9 cellular contexts compared by ENCODE assay signal in genomic region chr9:215631-216155, GRCh38. TPM values are rescaled to one million over a fixed set of nuclear protein-coding genes. Genes with fewer than 3 reads are reported as not detected.
DNase-seq lines count a peak whose midpoint lies in the region; ATAC-seq and TF ChIP-seq lines count a peak whose summit lies in the region.
"Had no signal": no experiment of that assay in that cellular context is flagged by ENCODE, and none has a peak within 500 bp of the region (broad histone marks: within the 10 kb centered on the region; RNA-seq: fewer than 3 reads in every experiment).

No MANE protein-coding gene starts in this region.

- no peak overlapping the region for H2AK5ac ChIP-seq in H9 (ENCODE audit: insufficient read length, low read length)

- H3K4me2 ChIP-seq in H9 (ENCODE audit: insufficient read depth, insufficient read length, low read length): peak overlapping the region; percentile 57

- H3K14ac ChIP-seq in H9 (ENCODE audit: insufficient read depth, low read length): no peak overlapping the region

- no peak overlapping the region for H3K18ac ChIP-seq in H9 (ENCODE audit: insufficient read length, low read depth, low read length)

- ATAC-seq in HG02759 (IDR thresholded peaks at IDR 0.05; ENCODE audit: unreplicated experiment): no peak
- ATAC-seq in HG02571 (IDR thresholded peaks at IDR 0.05; ENCODE audit: unreplicated experiment): no peak

- no peak overlapping the region for H2BK12ac ChIP-seq in H9 (ENCODE audit: insufficient read length, low read depth, low read length)

- H3K56ac ChIP-seq in H9 (ENCODE audit: insufficient read length, low read depth, low read length): no peak overlapping the region

- H3K23me2 ChIP-seq in H9 (ENCODE audit: insufficient read length, low read depth, low read length, poor library complexity, severe bottlenecking): no peaks in the 10 kb centered on the region

- H3K9me3 Mint-ChIP-seq in H9: no peaks in the 10 kb centered on the region
- H3K9me3 Mint-ChIP-seq in activated CD4-positive, alpha-beta memory T cell treated with anti-CD3 and anti-CD28 coated beads for 36 hours: no peaks in the 10 kb centered on the region

- H3K36me3 Mint-ChIP-seq in H9 (ENCODE audit: insufficient read depth in 1 of 3, low read depth in 3 of 3): no peaks in the 10 kb centered on the region
- no peaks in the 10 kb centered on the region for H3K36me3 Mint-ChIP-seq in activated CD4-positive, alpha-beta memory T cell treated with anti-CD3 and anti-CD28 coated beads for 36 hours

- no CpG with 5 or more reads among the region's 6 CpGs for WGBS in H9 (ENCODE audit: extremely low coverage, insufficient read length, low lambda C conversion rate)

- H3K4me3 Mint-ChIP-seq in H9: peak overlapping the region; percentile 71 to 80
- peak overlapping the region; percentile 80 for H3K4me3 Mint-ChIP-seq in activated CD4-positive, alpha-beta memory T cell treated with anti-CD3 and anti-CD28 coated beads for 36 hours

- H2AFZ ChIP-seq in H9 (ENCODE audit: low read length): no peak overlapping the region

- intact Hi-C loops in activated CD4-positive, alpha-beta memory T cell treated with anti-CD3 and anti-CD28 coated beads for 36 hours (cut with micrococcal nuclease): loop anchor here (1.0 to 2.0 kb wide), 4 partner anchors 40 to 92 kb away; no protein-coding TSS in a partner anchor

- H3K9me3 ChIP-seq in H9 (ENCODE audit: control insufficient read depth, low read depth, low read length): no peaks in the 10 kb centered on the region
- H3K9me3 ChIP-seq in iPS-18a (ENCODE audit: control insufficient read depth, low read depth, low read length): no peaks in the 10 kb centered on the region

- no peak overlapping the region for H3K27ac ChIP-seq in H9 (ENCODE audit: insufficient read length, low read depth, low read length)
- H3K27ac ChIP-seq in iPS-18a (ENCODE audit: low read length): no peak overlapping the region
- peak overlapping the region in 20 of 21 experiments; percentile 65 to 89 (median 86) for H3K27ac ChIP-seq in skin epidermis

- no peak overlapping the region for H2BK5ac ChIP-seq in H9 (ENCODE audit: insufficient read length, low read length)

- no peak overlapping the region for H2BK120ac ChIP-seq in H9 (ENCODE audit: low read depth, low read length, poor library complexity, severe bottlenecking)

- no peaks in the 10 kb centered on the region for H3K36me3 ChIP-seq in iPS-18a (ENCODE audit: control insufficient read depth, low read depth, low read length)

- DNase-seq in H9 (no peak), ecto neural progenitor cell (ENCODE audit: low spot score) (no peak), pons (ENCODE audit: low spot score) (no peak)
- DNase-seq in activated CD4-positive, alpha-beta memory T cell treated with anti-CD3 and anti-CD28 coated beads for 36 hours: no peak

- H2BK20ac ChIP-seq in H9 (ENCODE audit: low read depth, low read length, poor library complexity, severe bottlenecking): no peak overlapping the region

- no peaks in the 10 kb centered on the region for H3K79me1 ChIP-seq in H9 (ENCODE audit: insufficient read depth, low read depth, low read length, poor library complexity, severe bottlenecking)

- H4K20me1 ChIP-seq in H9 (ENCODE audit: control insufficient read depth, insufficient read depth, insufficient read length): no peaks in the 10 kb centered on the region

- H4K91ac ChIP-seq in H9 (ENCODE audit: insufficient read length, low read depth, low read length): no peak overlapping the region

- H3K27me3 Mint-ChIP-seq in H9 (ENCODE audit: low read depth): peaks cover 24% of the 10 kb centered on the region
- no peaks in the 10 kb centered on the region for H3K27me3 Mint-ChIP-seq in activated CD4-positive, alpha-beta memory T cell treated with anti-CD3 and anti-CD28 coated beads for 36 hours

- no peak overlapping the region for H3K23ac ChIP-seq in H9 (ENCODE audit: insufficient read length, low read depth, low read length)

- H3K27ac Mint-ChIP-seq in H9: no peak overlapping the region
- peak overlapping the region; percentile 66 for H3K27ac Mint-ChIP-seq in activated CD4-positive, alpha-beta memory T cell treated with anti-CD3 and anti-CD28 coated beads for 36 hours

- no peak overlapping the region for H3K4ac ChIP-seq in H9 (ENCODE audit: low read depth, low read length)

- peak overlapping the region; percentile 67 for H3K4me3 ChIP-seq in iPS-18a (ENCODE audit: low read length)
- H3K4me3 ChIP-seq in skin epidermis: peak overlapping the region; percentile 56 to 71 (median 63)

- no peak overlapping the region for H4K8ac ChIP-seq in H9 (replicated peaks; ENCODE audit: insufficient read length, low read depth, low read length)

- H3K4me1 ChIP-seq in H9 (ENCODE audit: insufficient read depth, low read length) (no peaks in the 10 kb centered on the region), iPS-18a (ENCODE audit: control insufficient read depth, low read depth, low read length) (peaks cover 3% of the 10 kb centered on the region)

- H4K5ac ChIP-seq in H9 (ENCODE audit: insufficient read length, low read depth, low read length): no peak overlapping the region

- no peak overlapping the region for H2BK15ac ChIP-seq in H9 (ENCODE audit: low read depth, low read length)

- CTCF ChIA-PET in activated CD4-positive, alpha-beta memory T cell treated with anti-CD3 and anti-CD28 coated beads for 36 hours (lab: Charles Lee): interaction anchor here (1.3 to 2.2 kb wide), 8 partner anchors 9 to 91 kb away, joined by 3 to 19 read pairs (median 6); no protein-coding TSS in a partner anchor

- TF ChIP-seq CTCF in H9 (conservative IDR thresholded peaks at IDR 0.05): no peak

- POLR2A ChIA-PET in activated CD4-positive, alpha-beta memory T cell treated with anti-CD3 and anti-CD28 coated beads for 36 hours (lab: Charles Lee): interaction anchor here (1.2 to 4.0 kb wide), 5 partner anchors 10 to 91 kb away, joined by 5 to 34 read pairs (median 12); no protein-coding TSS in a partner anchor

- no peak overlapping the region for H3T11ph ChIP-seq in H9 (ENCODE audit: low read length)

- H3K27me3 ChIP-seq in H9 (ENCODE audit: insufficient read depth, low read length) (no peaks in the 10 kb centered on the region; the same call in 1 of the 2 replicates), iPS-18a (ENCODE audit: control insufficient read depth, insufficient read depth, low read length) (peaks cover 50% of the 10 kb centered on the region)

- H3K79me2 ChIP-seq in H9 (ENCODE audit: insufficient read depth, low read length): no peaks in the 10 kb centered on the region

- peaks cover 4 to 8% of the 10 kb centered on the region in 2 experiments for H3K4me1 Mint-ChIP-seq in H9
- peaks cover 18% of the 10 kb centered on the region for H3K4me1 Mint-ChIP-seq in activated CD4-positive, alpha-beta memory T cell treated with anti-CD3 and anti-CD28 coated beads for 36 hours (ENCODE audit: low read depth)

- H3K9ac ChIP-seq in H9 (ENCODE audit: extremely low read depth, insufficient read length, low read length) (no peak overlapping the region), iPS-18a (ENCODE audit: low read length) (no peak overlapping the region)

RNA-seq across cellular contexts. Expression of gene DOCK8, which starts 1.0 kb away (rescaled TPM):
- total RNA-seq in H9 (2021): 1.4 and 2.3 TPM in 2 replicates
- total RNA-seq in activated CD4-positive, alpha-beta memory T cell treated with anti-CD3 and anti-CD28 coated beads for 36 hours: 100 to 1,000 TPM; 140 to 141 TPM
- total RNA-seq: RPMI7951 had no signal

RNA-seq across cellular contexts. Expression of gene ZNG1A, which starts 36.8 kb away (rescaled TPM):
- 31.1 and 31.9 TPM in 2 replicates for total RNA-seq in H9 (2021)
- 10 to 100 TPM; 36.8 to 42.1 TPM for total RNA-seq in activated CD4-positive, alpha-beta memory T cell treated with anti-CD3 and anti-CD28 coated beads for 36 hours

Comparison
In these comparisons a context has a peak if more than half of its experiments do, and no peak if none do; other contexts are left out.
1. H3K27ac ChIP-seq: peak in skin epidermis (20 of 21); none in H9 (single experiment) and iPS-18a (single experiment).
2. RNA of gene DOCK8, which starts 1.0 kb away (total RNA-seq): 140 to 141 TPM in activated CD4-positive, alpha-beta memory T cell treated with anti-CD3 and anti-CD28 coated beads for 36 hours; 1.4 to 2.3 TPM in H9; every median in the first group is over 10 times any median in the second.